21 cellular contexts compared by ENCODE assay signal in genomic region chr3:100813828-100814227, GRCh38.
"Had no signal": no experiment of that assay in that cellular context is flagged by ENCODE, and none has a peak within 500 bp of the region (broad histone marks: within the 10 kb centered on the region; RNA-seq: fewer than 3 reads in every experiment).

No MANE protein-coding gene starts in this region.

- H3K27ac ChIP-seq: coronary artery, heart left ventricle, neutrophil, skin epidermis had no signal

- H3K36me3 ChIP-seq: neutrophil had no signal

- DNase-seq: effector CD4-positive, alpha-beta T cell; endodermal cell; erythroblast; heart left ventricle; hippocampal formation; kidney glomerular epithelial cell; mammary epithelial cell; mucosa of descending colon; naive thymus-derived CD8-positive, alpha-beta T cell; posterior cingulate gyrus; stimulated activated CD4-positive, alpha-beta T cell treated with anti-CD3 and anti-CD28 coated beads, Interleukin-2, amount 100 ng/mL, for 24 hours; stimulated activated naive CD4-positive, alpha-beta T cell treated with Interleukin-2 at 50 U/mL for 16 hours; trophoblast cell had no signal

- H3K9me3 ChIP-seq: heart left ventricle, mucosa of descending colon, neutrophil had no signal

- H3K27me3 ChIP-seq: heart left ventricle had no signal

- FAIRE-seq: endothelial cell of umbilical vein, frontal cortex, islet of Langerhans had no signal

- H3K4me1 ChIP-seq: heart left ventricle had no signal

- H3K4me3 ChIP-seq: coronary artery, heart left ventricle, mucosa of descending colon, skin epidermis had no signal

- ATAC-seq: heart left ventricle; left lobe of liver; mucosa of descending colon; naive thymus-derived CD8-positive, alpha-beta T cell; sciatic nerve had no signal
